26 cellular contexts compared by ENCODE assay signal in the genomic region with DNA sequence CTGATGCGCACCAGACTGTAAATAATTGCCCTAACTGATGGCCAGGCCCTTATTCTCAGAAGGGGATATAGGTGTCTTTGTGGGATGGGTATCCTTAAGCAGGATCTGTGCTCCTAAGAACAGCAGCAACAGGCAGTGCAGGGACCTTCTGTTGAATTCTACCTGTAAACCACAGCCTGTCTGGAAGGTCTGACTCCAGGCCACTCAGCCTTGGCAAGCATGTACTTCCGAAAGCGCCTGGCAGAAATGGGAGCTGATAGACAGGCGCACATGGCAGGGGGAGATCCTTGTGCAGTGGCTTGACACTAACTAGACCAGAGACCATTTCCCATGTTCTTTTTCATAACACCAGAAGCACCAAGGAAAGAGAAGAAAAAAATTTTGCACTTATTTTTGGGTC. TPM values are rescaled to one million over a fixed set of nuclear protein-coding genes. Genes with fewer than 3 reads are reported as not detected.
A peak's percentile ranks its signal among the peaks of the same experiment; 100 is the strongest.
DNase-seq lines count a peak whose midpoint lies in the region; TF ChIP-seq lines count a peak whose summit lies in the region.
"Had no signal": no experiment of that assay in that cellular context is flagged by ENCODE, and none has a peak within 500 bp of the region (broad histone marks: within the 10 kb centered on the region; RNA-seq: fewer than 3 reads in every experiment).

No MANE protein-coding gene starts in this region.

- H3K4me1 ChIP-seq in ectodermal cell (ENCODE audit: control insufficient read depth, insufficient read depth, low read length) (peaks cover 54% of the 10 kb centered on the region), trophoblast cell (ENCODE audit: control insufficient read depth in 1 of 2, insufficient read depth in 2 of 2, low read length in 2 of 2) (peaks cover 22 to 24% of the 10 kb centered on the region in 2 experiments), GM23248 (ENCODE audit: insufficient read depth) (peaks cover 9% of the 10 kb centered on the region; the same call in 1 of the 2 replicates), spleen (peaks cover 0 to 7% (median 0%) of the 10 kb centered on the region in 6 donors)

- 94 to 98% methylated on average over 4 of the region's 4 CpGs for WGBS in ectodermal cell, 2 experiments
- no CpG with 5 or more reads among the region's 4 CpGs for WGBS in trophoblast cell (ENCODE audit: extremely low coverage, insufficient coverage, insufficient read length)
- WGBS in GM23248 (ENCODE audit: low coverage in 1 of 2, low lambda C conversion rate in 2 of 2, missing lambda C conversion rate in 2 of 2), 2 experiments: 99% methylated on average over 4 of the region's 4 CpGs
- WGBS in spleen, 5 donors: 95 to 99% (median 96%) methylated on average over 4 of the region's 4 CpGs

- no peaks in the 10 kb centered on the region for H4K20me1 ChIP-seq in GM23248 (ENCODE audit: insufficient read depth)

- no peak overlapping the region for H3K4me3 ChIP-seq in ectodermal cell (ENCODE audit: insufficient read depth, low read depth, low read length)
- no peak overlapping the region for H3K4me3 ChIP-seq in trophoblast cell (ENCODE audit: low read depth, low read length)
- no peak overlapping the region for H3K4me3 ChIP-seq in GM23248
- no peak overlapping the region for H3K4me3 ChIP-seq in spleen
- H3K4me3 ChIP-seq: MG63 had no signal

- H3K27ac ChIP-seq in ectodermal cell (ENCODE audit: insufficient read depth, low read depth, low read length, poor library complexity, severe bottlenecking) (peak overlapping the region; percentile 39), trophoblast cell (ENCODE audit: low read depth, low read length) (no peak overlapping the region), GM23248 (no peak overlapping the region), spleen (no peak overlapping the region)
- H3K27ac ChIP-seq: 22Rv1 had no signal

- peak overlapping the region; percentile 70 for H2BK12ac ChIP-seq in trophoblast cell (ENCODE audit: low read length)

- H2BK5ac ChIP-seq in trophoblast cell (ENCODE audit: low read depth, low read length, poor library complexity): no peak overlapping the region

- peak overlapping the region; percentile 33 for H3K14ac ChIP-seq in trophoblast cell (ENCODE audit: low read length)

- H2AK5ac ChIP-seq in trophoblast cell (ENCODE audit: low read length): no peak overlapping the region

- H2BK120ac ChIP-seq in trophoblast cell (ENCODE audit: insufficient read depth, low read length, poor library complexity): no peak overlapping the region

- DNase-seq in DMS 273 (lab: John Stamatoyannopoulos, UW; ENCODE audit: unreplicated experiment) (peak; percentile 20), DMS 273 treated with DMSO at 0.1 percent for 48 hours (lab: John Stamatoyannopoulos, UW) (no peak), NCI-H1092 (lab: John Stamatoyannopoulos, UW) (peak; percentile 17), trophoblast cell (no peak), NCI-H1105 (lab: John Stamatoyannopoulos, UW) (no peak), GM23248 (no peak), spleen (no peak)
- DNase-seq: activated CD8-positive, alpha-beta T cell treated with anti-CD3 and anti-CD28 coated beads, Interleukin-2, amount 10 ng/mL, durations not matched to agents 7 days and 5 days; activated naive CD4-positive, alpha-beta T cell treated with anti-CD3 and anti-CD28 coated beads, Interleukin-2, amount 10 ng/mL, durations not matched to agents 7 days and 5 days; activated T-cell treated with anti-CD3 and anti-CD28 coated beads, Interleukin-2, amount 50 U/mL, for 48 hours; AML-193; anterior cingulate cortex; COR-L47; effector CD4-positive, alpha-beta T cell; IMR-90; kidney glomerular epithelial cell; MG63; natural killer cell; NCI-H1694; posterior cingulate gyrus; T-helper 9 cell had no signal

- peak overlapping the region; percentile 22 for H4K12ac ChIP-seq in trophoblast cell (ENCODE audit: low read depth, low read length)

- peaks cover 14% of the 10 kb centered on the region for H3K79me1 ChIP-seq in trophoblast cell (ENCODE audit: low read length)

- peak overlapping the region; percentile 35 for H3K4ac ChIP-seq in trophoblast cell (ENCODE audit: low read depth, low read length)

- H2AFZ ChIP-seq in trophoblast cell (ENCODE audit: insufficient read depth, low read length, poor library complexity): no peak overlapping the region
- no peak overlapping the region for H2AFZ ChIP-seq in GM23248

- no peak overlapping the region for H4K8ac ChIP-seq in trophoblast cell (ENCODE audit: low read depth, low read length)

- no peaks in the 10 kb centered on the region for H3K36me3 ChIP-seq in ectodermal cell (ENCODE audit: control insufficient read depth, insufficient read depth, low read length)
- no peaks in the 10 kb centered on the region for H3K36me3 ChIP-seq in trophoblast cell (ENCODE audit: control insufficient read depth in 1 of 2, insufficient read depth in 2 of 2, low read length in 2 of 2)
- no peaks in the 10 kb centered on the region for H3K36me3 ChIP-seq in GM23248 (ENCODE audit: low read depth)
- H3K36me3 ChIP-seq in spleen: no peaks in the 10 kb centered on the region
- H3K36me3 ChIP-seq: MG63 had no signal

- no peak overlapping the region for H3K23ac ChIP-seq in trophoblast cell (ENCODE audit: low read length)

- no peaks in the 10 kb centered on the region for H3K9me2 ChIP-seq in GM23248 (ENCODE audit: insufficient read depth)

- no peaks in the 10 kb centered on the region for H3F3A ChIP-seq in GM23248 (ENCODE audit: insufficient read depth)

- no peak overlapping the region for H3K9ac ChIP-seq in trophoblast cell (ENCODE audit: low read length)
- H3K9ac ChIP-seq in GM23248: no peak overlapping the region

- in situ Hi-C loops in GM23248 (cut with MboI): no loop called here

- no peak for TF ChIP-seq POLR2A in spleen (IDR thresholded peaks at IDR 0.05)

- H3K27me3 ChIP-seq in ectodermal cell (ENCODE audit: control insufficient read depth, insufficient read depth, low read length, poor library complexity, severe bottlenecking) (no peaks in the 10 kb centered on the region), trophoblast cell (ENCODE audit: insufficient read depth, low read length) (no peaks in the 10 kb centered on the region), GM23248 (replicated peaks; ENCODE audit: insufficient read depth) (no peaks in the 10 kb centered on the region), spleen (replicated peaks in 1 of 7) (peaks cover 0 to 8% (median 0%) of the 10 kb centered on the region in 7 donors)
- H3K27me3 ChIP-seq: MG63 had no signal

- H4K91ac ChIP-seq in trophoblast cell (ENCODE audit: low read depth, low read length): peak overlapping the region; percentile 42

- TF ChIP-seq CTCF in spleen (IDR thresholded peaks at IDR 0.05 in 8 of 11, conservative IDR thresholded peaks at IDR 0.05 in 3 of 11): no peak

- H3K79me2 ChIP-seq in trophoblast cell (ENCODE audit: control insufficient read depth, insufficient read depth, low read length, poor library complexity) (peaks cover 1% of the 10 kb centered on the region), GM23248 (ENCODE audit: insufficient read depth) (no peaks in the 10 kb centered on the region)

- no peak overlapping the region for H3K18ac ChIP-seq in trophoblast cell (ENCODE audit: low read length)

- H3K9me3 ChIP-seq in ectodermal cell (ENCODE audit: control insufficient read depth, low read length) (no peaks in the 10 kb centered on the region), trophoblast cell (ENCODE audit: insufficient read depth, low read depth, low read length) (no peaks in the 10 kb centered on the region), GM23248 (ENCODE audit: low read depth) (no peaks in the 10 kb centered on the region), spleen (no peaks in the 10 kb centered on the region)
- H3K9me3 ChIP-seq: MG63 had no signal

- H3K4me2 ChIP-seq in trophoblast cell (ENCODE audit: low read length): no peak overlapping the region
- no peak overlapping the region for H3K4me2 ChIP-seq in GM23248 (ENCODE audit: unreplicated experiment)

- intact Hi-C loops in spleen (cut with DNase I; ENCODE audit: low total_unique reads): no loop called here

RNA-seq across cellular contexts. Expression of gene C22orf31, which starts 59.0 kb away (rescaled TPM):
- not detected for polyA plus RNA-seq in ectodermal cell (2013, experiment 1 of 4)
- not detected for polyA plus RNA-seq in ectodermal cell (2013, experiment 2 of 4)
- not detected for polyA plus RNA-seq in ectodermal cell (2013, experiment 3 of 4)
- not detected for polyA plus RNA-seq in ectodermal cell (2013, experiment 4 of 4)
- not detected in 2 replicates for polyA plus RNA-seq in trophoblast cell (2013)
- not detected in 2 replicates for total RNA-seq in GM23248 (2014; rRNA removed; shearing (Covaris generic))
- not detected in 2 replicates for polyA plus RNA-seq in GM23248 (2016; fragmentation: Nextera tagmentation; extraction: Ambion mirVana)
- total RNA-seq in spleen: not detected
- polyA plus RNA-seq in spleen: not detected
- total RNA-seq: activated CD8-positive, alpha-beta T cell treated with anti-CD3 and anti-CD28 coated beads, Interleukin-2, amount 10 ng/mL, durations not matched to agents 7 days and 5 days; IMR-90; natural killer cell; NCI-H460; RPMI7951; urinary bladder had no signal
- polyA plus RNA-seq: IMR-90, urinary bladder had no signal

Comparison
In these comparisons a context has a peak if more than half of its experiments do, and no peak if none do; other contexts are left out.
1. DNase-seq: peak in DMS 273 (single experiment) and NCI-H1092 (single experiment); none in DMS 273 treated with DMSO at 0.1 percent for 48 hours (single experiment), trophoblast cell (0 of 2), NCI-H1105 (single experiment), GM23248 (single experiment) and spleen (single experiment).